ENCODE assay signal across 12 cellular contexts in genomic region chr22:22651593-22651992, GRCh38. TPM values are rescaled to one million over a fixed set of nuclear protein-coding genes. Genes with fewer than 3 reads are reported as not detected.
"Had no signal": no experiment of that assay in that cellular context is flagged by ENCODE, and none has a peak within 500 bp of the region (broad histone marks: within the 10 kb centered on the region; RNA-seq: fewer than 3 reads in every experiment).

No MANE protein-coding gene starts in this region.

RNA-seq across cellular contexts. Expression of gene GGTLC2, which starts 7.2 kb away (rescaled TPM):
- total RNA-seq: activated CD8-positive, alpha-beta T cell treated with anti-CD3 and anti-CD28 coated beads, Interleukin-2, amount 10 ng/mL, durations not matched to agents 7 days and 5 days; activated naive CD8-positive, alpha-beta T cell treated with anti-CD3 and anti-CD28 coated beads, Interleukin-2, amount 10 ng/mL, durations not matched to agents 7 days and 5 days; ascending aorta; cardiac septum; lower leg skin; naive thymus-derived CD8-positive, alpha-beta T cell; occipital lobe; SK-MEL-5; T-cell; temporal lobe; ureter; WTC11 had no signal
- polyA plus RNA-seq: naive thymus-derived CD8-positive, alpha-beta T cell had no signal
